8 cellular contexts compared by ENCODE assay signal in genomic region chr10:25487266-25487665, GRCh38.
"Had no signal": no experiment of that assay in that cellular context is flagged by ENCODE, and none has a peak within 500 bp of the region (broad histone marks: within the 10 kb centered on the region; RNA-seq: fewer than 3 reads in every experiment).

No MANE protein-coding gene starts in this region.

- FAIRE-seq: HepG2 had no signal

- H3K27ac ChIP-seq: GM23248, HL-60 had no signal

- H3K9ac ChIP-seq: GM23248 had no signal

- H3K36me3 ChIP-seq: HAP-1 had no signal

- H3K9me3 ChIP-seq: HAP-1 had no signal

- H3K4me1 ChIP-seq: HAP-1 had no signal

- H2AFZ ChIP-seq: GM23248 had no signal

- DNase-seq: GM23248, GOT3, H7, HFFc6, KG1 had no signal

- H3K4me3 ChIP-seq: GM23248, HAP-1 had no signal
